In genomic region chr15:55194246-55194645, GRCh38 we compare ENCODE assay signal across 1 cellular context.
TF ChIP-seq lines count a peak whose summit lies in the region.

No MANE protein-coding gene starts in this region.

TF ChIP-seq in GM23338, 12 proteins besides CTCF, POLR2A, EP300 and RAD21 (continued from another document):
- TF ChIP-seq ZNF462 (CRISPR knock-in tag; IDR thresholded peaks at IDR 0.05) = no peak
- no peak for TF ChIP-seq ETS1 (IDR thresholded peaks at IDR 0.05)
- no peak for TF ChIP-seq EZH2 (IDR thresholded peaks at IDR 0.05; ENCODE audit: low read depth, unreplicated experiment)
- no peak for TF ChIP-seq POLR2AphosphoS5 (IDR thresholded peaks at IDR 0.05; ENCODE audit: low read depth)
- TF ChIP-seq ZNF331 (CRISPR knock-in tag; IDR thresholded peaks at IDR 0.05; ENCODE audit: low read depth) = no peak
- TF ChIP-seq JUNB (IDR thresholded peaks at IDR 0.05; ENCODE audit: unreplicated experiment) = no peak
- TF ChIP-seq REST (IDR thresholded peaks at IDR 0.05; ENCODE audit: unreplicated experiment) = no peak
- TF ChIP-seq STAT1 (IDR thresholded peaks at IDR 0.05; ENCODE audit: unreplicated experiment) = no peak
- no peak for TF ChIP-seq CREB1 (CRISPR knock-in tag; IDR thresholded peaks at IDR 0.05; ENCODE audit: low read depth)
